Comparison of ENCODE assay signal across 8 cellular contexts in the genomic region with DNA sequence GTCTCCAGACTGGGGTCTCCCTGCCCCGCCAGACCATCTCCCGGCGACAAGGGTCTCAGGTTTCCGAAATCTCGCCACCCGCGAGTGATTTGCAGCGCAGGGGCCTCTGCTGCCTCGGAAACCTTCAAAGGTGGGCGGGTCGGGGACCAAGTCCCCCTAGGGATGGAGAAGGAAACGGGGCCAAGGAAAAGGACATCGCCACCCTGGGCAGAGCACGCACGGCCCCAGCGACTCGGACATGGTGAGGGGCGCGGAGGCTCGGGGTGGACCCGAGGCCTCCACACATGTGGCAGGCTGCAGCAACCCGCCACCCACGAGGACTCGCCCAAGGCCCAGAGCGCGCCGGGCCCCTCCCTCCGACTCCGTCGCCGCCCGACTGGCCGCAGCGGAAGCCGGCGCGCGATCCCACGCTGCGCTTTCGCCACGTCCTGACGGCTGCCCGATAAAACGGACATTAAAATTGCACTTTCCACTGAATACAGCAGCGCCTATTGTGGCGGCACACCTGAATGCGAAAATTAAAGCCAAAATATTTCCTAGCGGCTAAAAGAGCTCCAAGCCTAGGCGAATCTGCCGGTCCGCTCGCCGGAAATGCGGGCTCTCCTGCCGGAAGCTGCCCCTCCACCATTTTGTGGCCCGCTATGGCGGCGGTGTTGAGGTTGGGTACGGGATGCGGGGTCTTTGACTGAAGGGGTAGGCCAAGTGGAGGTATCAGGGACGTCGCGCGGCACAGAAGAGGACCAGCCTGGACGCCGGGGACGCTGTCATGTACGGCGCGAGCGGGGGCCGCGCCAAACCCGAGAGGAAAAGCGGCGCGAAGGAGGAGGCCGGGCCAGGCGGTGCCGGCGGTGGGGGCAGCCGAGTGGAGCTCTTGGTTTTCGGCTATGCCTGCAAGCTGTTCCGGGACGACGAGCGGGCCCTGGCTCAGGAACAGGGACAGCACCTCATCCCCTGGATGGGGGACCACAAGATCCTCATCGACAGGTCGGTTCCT. TPM values are rescaled to one million over a fixed set of nuclear protein-coding genes. Genes with fewer than 3 reads are reported as not detected.
A peak's percentile ranks its signal among the peaks of the same experiment; 100 is the strongest.
DNase-seq lines count a peak whose midpoint lies in the region; ATAC-seq and TF ChIP-seq lines count a peak whose summit lies in the region.

A gene (plus strand): TSS at position 627 of the 994 bp plus-strand sequence. CDS start 140 bp downstream, at position 767.

- H3K27me3 Mint-ChIP-seq in activated CD4-positive, alpha-beta memory T cell treated with anti-CD3 and anti-CD28 coated beads for 36 hours, result no peaks in the 10 kb centered on the region

- no peaks in the 10 kb centered on the region for H3K9me3 Mint-ChIP-seq in activated CD4-positive, alpha-beta memory T cell treated with anti-CD3 and anti-CD28 coated beads for 36 hours

- peaks cover 16 to 23% of the 10 kb centered on the region in 2 donors for H3K4me1 ChIP-seq in duodenal mucosa (ENCODE audit: control insufficient read depth in 1 of 2, insufficient read depth in 2 of 2, low read length in 2 of 2)
- H3K4me1 ChIP-seq in lower lobe of right lung, result peaks cover 27% of the 10 kb centered on the region

- peak within 1 kb of the TSS; percentile 91 for H3K4me3 ChIP-seq in BJ (ENCODE audit: low read depth, low read length)
- H3K4me3 ChIP-seq in duodenal mucosa (ENCODE audit: low read depth in 1 of 2, low read length in 2 of 2), result peak within 1 kb of the TSS; percentile 99 to 100
- peak within 1 kb of the TSS; percentile 99 for H3K4me3 ChIP-seq in lower lobe of right lung

- H3K27ac ChIP-seq in duodenal mucosa (ENCODE audit: low read depth, low read length), result peak within 1 kb of the TSS; percentile 90
- H3K27ac ChIP-seq in lower lobe of right lung, result peak within 1 kb of the TSS; percentile 94

- H3K27ac Mint-ChIP-seq in activated CD4-positive, alpha-beta memory T cell treated with anti-CD3 and anti-CD28 coated beads for 36 hours, result peak within 1 kb of the TSS; percentile 96

- H3K36me3 Mint-ChIP-seq in activated CD4-positive, alpha-beta memory T cell treated with anti-CD3 and anti-CD28 coated beads for 36 hours, result peaks cover 24% of the 10 kb centered on the region

- POLR2A ChIA-PET in BJ (lab: Charles Lee), result no interaction called here
- POLR2A ChIA-PET in activated CD4-positive, alpha-beta memory T cell treated with anti-CD3 and anti-CD28 coated beads for 36 hours (lab: Charles Lee), result interaction anchor here (1.0 kb wide), 1 partner anchor 62 kb away, joined by 3 read pairs; no protein-coding TSS in a partner anchor

- H3K36me3 ChIP-seq in BJ (ENCODE audit: control insufficient read depth, insufficient read depth, low read length) (peaks cover 3% of the 10 kb centered on the region; the same call in 1 of the 2 replicates), duodenal mucosa (ENCODE audit: control insufficient read depth in 1 of 2, insufficient read depth in 2 of 2, low read length in 2 of 2) (peaks cover 9 to 28% of the 10 kb centered on the region in 2 donors), lower lobe of right lung (peaks cover 27% of the 10 kb centered on the region)

- DNase-seq in BJ (ENCODE audit: low read depth) (peak; percentile 11), NCI-H748 (lab: John Stamatoyannopoulos, UW; ENCODE audit: unreplicated experiment) (peak; percentile 77), lower lobe of right lung (peak; percentile 88)
- peak; percentile 82 for DNase-seq in activated CD4-positive, alpha-beta memory T cell treated with anti-CD3 and anti-CD28 coated beads for 36 hours
- peak; percentile 29 to 66 (median 52) for DNase-seq in stimulated activated CD4-positive, alpha-beta T cell treated with anti-CD3 and anti-CD28 coated beads, TNF-alpha, amount 100 ng/mL, for 1 hour (ENCODE audit: low read depth in 3 of 3, low spot score in 1 of 3)

- H3K4me3 Mint-ChIP-seq in activated CD4-positive, alpha-beta memory T cell treated with anti-CD3 and anti-CD28 coated beads for 36 hours, result peak within 1 kb of the TSS; percentile 97

- peaks cover 27% of the 10 kb centered on the region for H3K4me1 Mint-ChIP-seq in activated CD4-positive, alpha-beta memory T cell treated with anti-CD3 and anti-CD28 coated beads for 36 hours (ENCODE audit: low read depth)

- intact Hi-C loops in activated CD4-positive, alpha-beta memory T cell treated with anti-CD3 and anti-CD28 coated beads for 36 hours (cut with micrococcal nuclease), result loop anchor here (1.0 kb wide), 1 partner anchor 103 kb away; no protein-coding TSS in a partner anchor
- intact Hi-C loops in lower lobe of right lung (cut with DNase I), result no loop called here

- no peaks in the 10 kb centered on the region for H3K9me3 ChIP-seq in duodenal mucosa (ENCODE audit: control insufficient read depth in 1 of 2, low read length in 2 of 2)
- H3K9me3 ChIP-seq in lower lobe of right lung, result no peaks in the 10 kb centered on the region

- TF ChIP-seq CTCF in BJ (IDR thresholded peaks at IDR 0.05; ENCODE audit: insufficient read depth, low read depth, low read length), result no peak
- TF ChIP-seq CTCF in lower lobe of right lung (IDR thresholded peaks at IDR 0.05), result no peak

- ATAC-seq in GM19043 (IDR thresholded peaks at IDR 0.05; ENCODE audit: low read depth, unreplicated experiment), result peak; percentile 89
- ATAC-seq in HG03354 (IDR thresholded peaks at IDR 0.05; ENCODE audit: poor library complexity, severe bottlenecking, unreplicated experiment), result peak; percentile 92
- ATAC-seq in lower lobe of right lung, result peak; percentile 96 to 98

- CTCF ChIA-PET in BJ (lab: Yijun Ruan, JAX), result no interaction called here
- CTCF ChIA-PET in activated CD4-positive, alpha-beta memory T cell treated with anti-CD3 and anti-CD28 coated beads for 36 hours (lab: Charles Lee), result no interaction called here

- peak within 1 kb of the TSS; percentile 97 to 98 for H3K9ac ChIP-seq in duodenal mucosa (ENCODE audit: low read depth in 1 of 2, low read length in 2 of 2)

- H3K27me3 ChIP-seq in BJ (ENCODE audit: control insufficient read depth, insufficient read depth, low read length) (no peaks in the 10 kb centered on the region), duodenal mucosa (ENCODE audit: control insufficient read depth in 1 of 2, insufficient read depth in 2 of 2, low read length in 2 of 2) (no peaks in the 10 kb centered on the region), lower lobe of right lung (ENCODE audit: low read depth) (no peaks in the 10 kb centered on the region)

RNA-seq across cellular contexts. Expression of the gene that starts here (rescaled TPM):
- 9.9 and 11.7 TPM in 2 replicates for polyA plus RNA-seq in BJ (2011; rRNA removed)
- 15.4 and 15.6 TPM in 2 replicates for polyA minus RNA-seq in BJ (2011; rRNA and poly(A)+ RNA removed)
- 10 to 100 TPM; 42.1 to 44.3 TPM for total RNA-seq in activated CD4-positive, alpha-beta memory T cell treated with anti-CD3 and anti-CD28 coated beads for 36 hours
- total RNA-seq in lower lobe of right lung, result 46.9 TPM

Comparison
In these comparisons a context has a peak if more than half of its experiments do, and no peak if none do; other contexts are left out.
1. Peak in every context shown above with its lines: DNase-seq, ATAC-seq, H3K4me3 ChIP-seq and H3K27ac ChIP-seq.
2. DNase-seq: peak in every context shown above with its lines; median percentile 88 in lower lobe of right lung; 82 in activated CD4-positive, alpha-beta memory T cell treated with anti-CD3 and anti-CD28 coated beads for 36 hours; 77 in NCI-H748; 52 in stimulated activated CD4-positive, alpha-beta T cell treated with anti-CD3 and anti-CD28 coated beads, TNF-alpha, amount 100 ng/mL, for 1 hour; 11 in BJ.